14 cellular contexts compared by ENCODE assay signal in genomic region chr15:90074916-90075315, GRCh38. TPM values are rescaled to one million over a fixed set of nuclear protein-coding genes. Genes with fewer than 3 reads are reported as not detected.
DNase-seq lines count a peak whose midpoint lies in the region; ATAC-seq and TF ChIP-seq lines count a peak whose summit lies in the region.
"Had no signal": no experiment of that assay in that cellular context is flagged by ENCODE, and none has a peak within 500 bp of the region (broad histone marks: within the 10 kb centered on the region; RNA-seq: fewer than 3 reads in every experiment).

No MANE protein-coding gene starts in this region.

- CTCF ChIA-PET in A673 (lab: Charles Lee), result no interaction called here
- CTCF ChIA-PET in activated CD8-positive, alpha-beta T cell treated with anti-CD3 and anti-CD28 coated beads, Interleukin-2, amount 10 ng/mL, durations not matched to agents 7 days and 5 days (lab: Charles Lee), result interaction anchor here (1.3 to 2.6 kb wide), 6 partner anchors 12 to 200 kb away, joined by 3 to 14 read pairs (median 4); partner anchors contain the start of gene AP3S2

- H3K4me2 ChIP-seq in BLaER1 (no peak overlapping the region), GM23338 (no peak overlapping the region)

- H3K27ac ChIP-seq in BLaER1, result peak overlapping the region; percentile 44
- H3K27ac ChIP-seq in GM23338 (ENCODE audit: low read depth), result peak overlapping the region; percentile 74; the same call in 1 of the 2 replicates
- H3K27ac ChIP-seq in A673 (ENCODE audit: low read depth, low read length, poor library complexity, severe bottlenecking), result no peak overlapping the region
- H3K27ac ChIP-seq: thoracic aorta had no signal

- H3K4me1 ChIP-seq in BLaER1, result peaks cover 22% of the 10 kb centered on the region
- 0 out of 2 replicates have a peak, but pooled peaks cover 4% of the 10 kb centered on the region for H3K4me1 ChIP-seq in GM23338 (ENCODE audit: insufficient read depth)
- H3K4me1 ChIP-seq in A673 (ENCODE audit: insufficient read depth, low read length, poor library complexity, severe bottlenecking), result no peaks in the 10 kb centered on the region
- H3K4me1 ChIP-seq: BE2C had no signal

- H3K27ac Mint-ChIP-seq in GM23338 (no peak overlapping the region), mesothelial cell of epicardium (peak overlapping the region; percentile 44)
- H3K27ac Mint-ChIP-seq in dendritic cell treated with granulocyte-macrophage colony-stimulating factor and Interleukin-4, amounts not matched to agents 40 ng/mL and 50 ng/mL, for 4 days, result peak overlapping the region; percentile 5
- no peak overlapping the region for H3K27ac Mint-ChIP-seq in activated CD8-positive, alpha-beta T cell treated with anti-CD3 and anti-CD28 coated beads, Interleukin-2, amount 10 ng/mL, durations not matched to agents 7 days and 5 days
- H3K27ac Mint-ChIP-seq: activated T-helper 17 cell treated with anti-CD3 and anti-CD28 coated beads, Interleukin-2, amount 50 U/mL, for 72 hours had no signal

- H3K4me3 ChIP-seq in BLaER1 (no peak overlapping the region), GM23338 (no peak overlapping the region), A673 (ENCODE audit: low read depth, low read length, poor library complexity, severe bottlenecking) (no peak overlapping the region)
- H3K4me3 ChIP-seq: thoracic aorta had no signal

- H3K4me1 Mint-ChIP-seq in GM23338, result peaks cover 12% of the 10 kb centered on the region; the same call in 2 of the 3 replicates
- H3K4me1 Mint-ChIP-seq in dendritic cell treated with granulocyte-macrophage colony-stimulating factor and Interleukin-4, amounts not matched to agents 40 ng/mL and 50 ng/mL, for 4 days (ENCODE audit: low read depth), result peaks cover 14% of the 10 kb centered on the region
- peaks cover 8% of the 10 kb centered on the region for H3K4me1 Mint-ChIP-seq in mesothelial cell of epicardium
- peaks cover 7% of the 10 kb centered on the region for H3K4me1 Mint-ChIP-seq in activated CD8-positive, alpha-beta T cell treated with anti-CD3 and anti-CD28 coated beads, Interleukin-2, amount 10 ng/mL, durations not matched to agents 7 days and 5 days (ENCODE audit: low read depth)
- H3K4me1 Mint-ChIP-seq: activated T-helper 17 cell treated with anti-CD3 and anti-CD28 coated beads, Interleukin-2, amount 50 U/mL, for 72 hours had no signal

- H3K9me2 ChIP-seq in GM23338 (ENCODE audit: insufficient read depth), result no peaks in the 10 kb centered on the region

- H3K36me3 Mint-ChIP-seq in GM23338 (ENCODE audit: low read depth) (peaks cover 24% of the 10 kb centered on the region), mesothelial cell of epicardium (peaks cover 13% of the 10 kb centered on the region)
- peaks cover 96% of the 10 kb centered on the region for H3K36me3 Mint-ChIP-seq in dendritic cell treated with granulocyte-macrophage colony-stimulating factor and Interleukin-4, amounts not matched to agents 40 ng/mL and 50 ng/mL, for 4 days (ENCODE audit: low read depth)
- peaks cover 21% of the 10 kb centered on the region for H3K36me3 Mint-ChIP-seq in activated CD8-positive, alpha-beta T cell treated with anti-CD3 and anti-CD28 coated beads, Interleukin-2, amount 10 ng/mL, durations not matched to agents 7 days and 5 days (ENCODE audit: low read depth)

- 0 out of 2 replicates have a peak, but pooled peaks cover 2% of the 10 kb centered on the region for H3F3A ChIP-seq in GM23338 (replicated peaks; ENCODE audit: low read depth)

- H3K27me3 ChIP-seq in BLaER1 (no peaks in the 10 kb centered on the region), GM23338 (ENCODE audit: insufficient read depth) (no peaks in the 10 kb centered on the region), A673 (replicated peaks; ENCODE audit: insufficient read depth, low read depth, low read length, poor library complexity) (no peaks in the 10 kb centered on the region)
- H3K27me3 ChIP-seq: BE2C had no signal

- H3K9ac ChIP-seq in BLaER1, result peak overlapping the region; percentile 8; the same call in 1 of the 2 replicates

- H3K9me3 ChIP-seq in BLaER1 (no peaks in the 10 kb centered on the region), A673 (ENCODE audit: low read depth, low read length, poor library complexity, severe bottlenecking) (no peaks in the 10 kb centered on the region)
- H3K9me3 ChIP-seq: BE2C, thoracic aorta had no signal

- H3K27me3 Mint-ChIP-seq in GM23338 (ENCODE audit: insufficient read depth, low read depth, poor library complexity) (no peaks in the 10 kb centered on the region), mesothelial cell of epicardium (ENCODE audit: low read depth) (no peaks in the 10 kb centered on the region)
- H3K27me3 Mint-ChIP-seq in dendritic cell treated with granulocyte-macrophage colony-stimulating factor and Interleukin-4, amounts not matched to agents 40 ng/mL and 50 ng/mL, for 4 days, result no peaks in the 10 kb centered on the region
- no peaks in the 10 kb centered on the region for H3K27me3 Mint-ChIP-seq in activated CD8-positive, alpha-beta T cell treated with anti-CD3 and anti-CD28 coated beads, Interleukin-2, amount 10 ng/mL, durations not matched to agents 7 days and 5 days (ENCODE audit: low read depth)
- H3K27me3 Mint-ChIP-seq: activated CD4-positive, alpha-beta T cell treated with anti-CD3 and anti-CD28 coated beads, Interleukin-2, amount 10 ng/mL, durations not matched to agents 24 days and 14 days; activated T-helper 17 cell treated with anti-CD3 and anti-CD28 coated beads, Interleukin-2, amount 50 U/mL, for 72 hours had no signal

- H2AFZ ChIP-seq in GM23338, result no peak overlapping the region

- DNase-seq in GM23338 (ENCODE audit: low spot score) (no peak), mesothelial cell of epicardium (ENCODE audit: low spot score in 2 of 2, unreplicated experiment in 2 of 2) (no peak), GM10266 (ENCODE audit: extremely low spot score) (no peak), A673 (ENCODE audit: low spot score) (no peak)
- DNase-seq in activated CD8-positive, alpha-beta T cell treated with anti-CD3 and anti-CD28 coated beads, Interleukin-2, amount 10 ng/mL, durations not matched to agents 7 days and 5 days, result no peak
- DNase-seq: activated CD4-positive, alpha-beta T cell treated with anti-CD3 and anti-CD28 coated beads, Interleukin-2, amount 10 ng/mL, durations not matched to agents 24 days and 14 days; BE2C; DMS79; NCI-H2029 treated with DMSO at 0.1 percent for 48 hours had no signal

- no peak for ATAC-seq in GM23338
- no peak for ATAC-seq in GM21526 (IDR thresholded peaks at IDR 0.05; ENCODE audit: low FRiP score, unreplicated experiment)
- ATAC-seq in activated CD8-positive, alpha-beta T cell treated with anti-CD3 and anti-CD28 coated beads, Interleukin-2, amount 10 ng/mL, durations not matched to agents 7 days and 5 days, result no peak

- TF ChIP-seq CTCF in GM23338 (conservative IDR thresholded peaks at IDR 0.05; ENCODE audit: low read depth in 2 of 2), result no peak
- TF ChIP-seq CTCF in mesothelial cell of epicardium (IDR thresholded peaks at IDR 0.05; ENCODE audit: unreplicated experiment), result no peak
- TF ChIP-seq CTCF in GM10266 (IDR thresholded peaks at IDR 0.05; ENCODE audit: control insufficient read depth, insufficient read depth, low read depth, missing control alignments), result no peak
- TF ChIP-seq CTCF in A673 (conservative IDR thresholded peaks at IDR 0.05; ENCODE audit: low read depth, low read length), result no peak

- intact Hi-C loops in dendritic cell treated with granulocyte-macrophage colony-stimulating factor and Interleukin-4, amounts not matched to agents 40 ng/mL and 50 ng/mL, for 4 days (cut with micrococcal nuclease), result loop anchor here (5.0 kb wide), 3 partner anchors 38 to 178 kb away; partner anchors contain the start of gene ARPIN
- intact Hi-C loops in A673 (cut with micrococcal nuclease; ENCODE audit: unreplicated experiment), result no loop called here

- H3K9me3 Mint-ChIP-seq in GM23338 (no peaks in the 10 kb centered on the region), mesothelial cell of epicardium (no peaks in the 10 kb centered on the region)
- no peaks in the 10 kb centered on the region for H3K9me3 Mint-ChIP-seq in dendritic cell treated with granulocyte-macrophage colony-stimulating factor and Interleukin-4, amounts not matched to agents 40 ng/mL and 50 ng/mL, for 4 days
- no peaks in the 10 kb centered on the region for H3K9me3 Mint-ChIP-seq in activated CD8-positive, alpha-beta T cell treated with anti-CD3 and anti-CD28 coated beads, Interleukin-2, amount 10 ng/mL, durations not matched to agents 7 days and 5 days (ENCODE audit: insufficient read depth)
- H3K9me3 Mint-ChIP-seq: activated CD4-positive, alpha-beta T cell treated with anti-CD3 and anti-CD28 coated beads, Interleukin-2, amount 10 ng/mL, durations not matched to agents 24 days and 14 days; activated T-helper 17 cell treated with anti-CD3 and anti-CD28 coated beads, Interleukin-2, amount 50 U/mL, for 72 hours had no signal

- 0 out of 2 replicates have a peak, but pooled peaks cover 10% of the 10 kb centered on the region for H4K20me1 ChIP-seq in BLaER1
- 0 out of 2 replicates have a peak, but pooled peaks cover 3% of the 10 kb centered on the region for H4K20me1 ChIP-seq in GM23338 (replicated peaks; ENCODE audit: insufficient read depth)

- H3K4me3 Mint-ChIP-seq in GM23338 (no peak overlapping the region), mesothelial cell of epicardium (no peak overlapping the region)
- H3K4me3 Mint-ChIP-seq in dendritic cell treated with granulocyte-macrophage colony-stimulating factor and Interleukin-4, amounts not matched to agents 40 ng/mL and 50 ng/mL, for 4 days, result no peak overlapping the region
- H3K4me3 Mint-ChIP-seq in activated CD8-positive, alpha-beta T cell treated with anti-CD3 and anti-CD28 coated beads, Interleukin-2, amount 10 ng/mL, durations not matched to agents 7 days and 5 days, result no peak overlapping the region
- H3K4me3 Mint-ChIP-seq: activated CD4-positive, alpha-beta T cell treated with anti-CD3 and anti-CD28 coated beads, Interleukin-2, amount 10 ng/mL, durations not matched to agents 24 days and 14 days; activated T-helper 17 cell treated with anti-CD3 and anti-CD28 coated beads, Interleukin-2, amount 50 U/mL, for 72 hours had no signal

- no TSS peak for BruUV-seq in A673 (replicated peaks; lab: Mats Ljungman, UMichigan)

- H3K36me3 ChIP-seq in BLaER1, result peaks cover 77% of the 10 kb centered on the region
- H3K36me3 ChIP-seq in GM23338 (ENCODE audit: insufficient read depth), result peaks cover 6% of the 10 kb centered on the region; the same call in 1 of the 2 replicates
- peaks cover 13% of the 10 kb centered on the region for H3K36me3 ChIP-seq in A673 (ENCODE audit: insufficient read depth, low read length, poor library complexity, severe bottlenecking)

- POLR2A ChIA-PET in A673 (lab: Charles Lee; ENCODE audit: low non-redundant PET), result no interaction called here
- POLR2A ChIA-PET in activated CD8-positive, alpha-beta T cell treated with anti-CD3 and anti-CD28 coated beads, Interleukin-2, amount 10 ng/mL, durations not matched to agents 7 days and 5 days (lab: Charles Lee), result interaction anchor here (1.7 kb wide), 1 partner anchor 15 kb away, joined by 4 read pairs; no protein-coding TSS in a partner anchor

- no peaks in the 10 kb centered on the region for H3K79me2 ChIP-seq in GM23338 (replicated peaks; ENCODE audit: insufficient read depth)

RNA-seq across cellular contexts. Expression of gene IDH2, which starts 27.4 kb away (rescaled TPM):
- total RNA-seq in GM23338 (2014; rRNA removed; shearing (Covaris generic)), result 63.6 and 64.0 TPM in 2 replicates
- polyA plus RNA-seq in GM23338 (2016; fragmentation: Nextera tagmentation; extraction: Ambion mirVana), result 54.9 and 58.1 TPM in 2 replicates
- total RNA-seq in mesothelial cell of epicardium (126 to 132 TPM (median 127 TPM) in 3 replicates), A673 (2021) (99.0 and 120 TPM in 2 replicates)
- total RNA-seq in activated CD8-positive, alpha-beta T cell treated with anti-CD3 and anti-CD28 coated beads, Interleukin-2, amount 10 ng/mL, durations not matched to agents 7 days and 5 days, result 100 to 1,000 TPM; 291 to 301 TPM

Comparison
In these comparisons a context has a peak if more than half of its experiments do, and no peak if none do; other contexts are left out.
1. H3K27ac Mint-ChIP-seq: peak in dendritic cell treated with granulocyte-macrophage colony-stimulating factor and Interleukin-4, amounts not matched to agents 40 ng/mL and 50 ng/mL, for 4 days (single experiment) and mesothelial cell of epicardium (single experiment); none in GM23338 (single experiment) and activated CD8-positive, alpha-beta T cell treated with anti-CD3 and anti-CD28 coated beads, Interleukin-2, amount 10 ng/mL, durations not matched to agents 7 days and 5 days (single experiment).